In the genomic region with DNA sequence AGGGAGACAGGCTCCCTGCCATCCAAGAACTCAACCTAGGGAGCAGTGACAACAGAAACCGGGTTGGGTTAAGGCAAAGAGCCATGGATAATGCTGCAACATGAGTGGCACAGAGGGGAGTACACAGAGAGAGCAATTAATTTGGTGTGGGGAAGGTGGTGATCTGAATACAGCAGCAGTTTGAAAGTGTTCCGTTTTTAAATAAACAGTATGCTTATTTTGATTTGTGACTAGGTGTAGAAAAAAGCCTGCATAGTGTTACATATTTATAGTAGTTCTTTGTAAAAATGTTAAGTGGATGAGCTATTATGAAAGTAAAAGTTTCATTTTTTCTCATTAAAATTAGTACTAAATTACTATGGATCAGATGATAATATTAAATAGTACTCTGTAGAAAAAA, we compare ENCODE assay signal across 30 cellular contexts. TPM values are rescaled to one million over a fixed set of nuclear protein-coding genes. Genes with fewer than 3 reads are reported as not detected.
DNase-seq lines count a peak whose midpoint lies in the region; ATAC-seq, FAIRE-seq and TF ChIP-seq lines count a peak whose summit lies in the region.
"Had no signal": no experiment of that assay in that cellular context is flagged by ENCODE, and none has a peak within 500 bp of the region (broad histone marks: within the 10 kb centered on the region; RNA-seq: fewer than 3 reads in every experiment).

No MANE protein-coding gene starts in this region.

- peaks cover 14% of the 10 kb centered on the region for H3K4me1 Mint-ChIP-seq in activated T-cell treated with anti-CD3 and anti-CD28 coated beads, Interleukin-2, amount 50 U/mL, for 4 hours (ENCODE audit: low read depth)
- peaks cover 14% of the 10 kb centered on the region; the same call in 1 of the 2 replicates for H3K4me1 Mint-ChIP-seq in WTC11
- peaks cover 12% of the 10 kb centered on the region for H3K4me1 Mint-ChIP-seq in mesothelial cell of epicardium

- H3K4me3 Mint-ChIP-seq in activated T-cell treated with anti-CD3 and anti-CD28 coated beads, Interleukin-2, amount 50 U/mL, for 4 hours, result no peak overlapping the region
- H3K4me3 Mint-ChIP-seq in WTC11 (no peak overlapping the region), mesothelial cell of epicardium (no peak overlapping the region)
- H3K4me3 Mint-ChIP-seq: central memory CD8-positive, alpha-beta T cell; neural progenitor cell; T-helper 1 cell treated with Interleukin-12 subunit alpha and Interleukin-12 subunit beta and Interleukin-4 antibody, amounts not matched to agents 30 μg/mL and 1 μg/mL, for 36 hours had no signal

- FAIRE-seq in HTR-8/SVneo (lab: Jason Lieb, UNC) (peak; percentile 94), urothelium cell line (lab: Jason Lieb, UNC) (peak; percentile 69)
- FAIRE-seq: small intestine had no signal

- peaks cover 5% of the 10 kb centered on the region for H3K36me3 Mint-ChIP-seq in activated T-cell treated with anti-CD3 and anti-CD28 coated beads, Interleukin-2, amount 50 U/mL, for 4 hours (ENCODE audit: insufficient read depth)
- no peaks in the 10 kb centered on the region for H3K36me3 Mint-ChIP-seq in WTC11
- peaks cover 3% of the 10 kb centered on the region for H3K36me3 Mint-ChIP-seq in mesothelial cell of epicardium
- H3K36me3 Mint-ChIP-seq: neural progenitor cell had no signal

- peak; percentile 37 to 41 for ATAC-seq in activated T-cell treated with anti-CD3 and anti-CD28 coated beads, Interleukin-2, amount 50 U/mL, for 4 hours
- ATAC-seq in WTC11, result no peak
- no peak for ATAC-seq in GM18870 (IDR thresholded peaks at IDR 0.05; ENCODE audit: unreplicated experiment)
- ATAC-seq: esophagus mucosa, left colon, Panc1, SK-N-SH treated with all-trans-retinoic acid at 6 μM for 48 hours had no signal

- CTCF ChIA-PET in WTC11 (lab: Charles Lee), result no interaction called here

- H3K27ac Mint-ChIP-seq in WTC11, result peak overlapping the region; percentile 43; the same call in 1 of the 2 replicates
- no peak overlapping the region for H3K27ac Mint-ChIP-seq in mesothelial cell of epicardium
- H3K27ac Mint-ChIP-seq: neural progenitor cell; T-helper 1 cell treated with Interleukin-12 subunit alpha and Interleukin-12 subunit beta and Interleukin-4 antibody, amounts not matched to agents 30 μg/mL and 1 μg/mL, for 36 hours had no signal

- no peak for DNase-seq in activated T-cell treated with anti-CD3 and anti-CD28 coated beads, Interleukin-2, amount 50 U/mL, for 4 hours
- DNase-seq in activated T-cell treated with anti-CD3 and anti-CD28 coated beads, Interleukin-2, amount 50 U/mL, for 1 hour, result no peak
- no peak for DNase-seq in HTR-8/SVneo (ENCODE audit: insufficient read length, low spot score)
- no peak for DNase-seq in WTC11 (ENCODE audit: low spot score)
- DNase-seq in urothelium cell line (ENCODE audit: low spot score), result no peak
- no peak for DNase-seq in AG20443 (ENCODE audit: low spot score)
- DNase-seq in mesothelial cell of epicardium (ENCODE audit: low spot score in 2 of 2, unreplicated experiment in 2 of 2), result no peak
- DNase-seq: ACHN; activated CD4-positive, CD25-positive, alpha-beta regulatory T cell; activated naive CD4-positive, alpha-beta T cell; BE2C; dermis blood vessel endothelial cell; DMS153; glutamatergic neuron; Kasumi-1; left colon; mammary epithelial cell; NCI-H1436; NCI-H524; NK-92 treated with Interleukin-12 subunit alpha and Interleukin-12 subunit beta, amount 100 ng/mL, for 24 hours; Right ventricle myocardium superior; small intestine; stimulated activated naive CD4-positive, alpha-beta T cell treated with Interleukin-2 at 50 U/mL for 16 hours had no signal

- no peaks in the 10 kb centered on the region for H3K27me3 Mint-ChIP-seq in activated T-cell treated with anti-CD3 and anti-CD28 coated beads, Interleukin-2, amount 50 U/mL, for 4 hours (ENCODE audit: low read depth)
- H3K27me3 Mint-ChIP-seq in WTC11 (ENCODE audit: low read depth) (no peaks in the 10 kb centered on the region), mesothelial cell of epicardium (ENCODE audit: low read depth) (no peaks in the 10 kb centered on the region)
- H3K27me3 Mint-ChIP-seq: central memory CD8-positive, alpha-beta T cell had no signal

- POLR2A ChIA-PET in WTC11 (lab: Charles Lee), result no interaction called here

- no peaks in the 10 kb centered on the region for H3K9me3 Mint-ChIP-seq in activated T-cell treated with anti-CD3 and anti-CD28 coated beads, Interleukin-2, amount 50 U/mL, for 4 hours
- H3K9me3 Mint-ChIP-seq in WTC11, result no peaks in the 10 kb centered on the region
- no peaks in the 10 kb centered on the region for H3K9me3 Mint-ChIP-seq in mesothelial cell of epicardium
- H3K9me3 Mint-ChIP-seq: central memory CD8-positive, alpha-beta T cell; neural progenitor cell; T-helper 1 cell treated with Interleukin-12 subunit alpha and Interleukin-12 subunit beta and Interleukin-4 antibody, amounts not matched to agents 30 μg/mL and 1 μg/mL, for 36 hours had no signal

- TF ChIP-seq CTCF in WTC11 (IDR thresholded peaks at IDR 0.05), result no peak
- no peak for TF ChIP-seq CTCF in mesothelial cell of epicardium (IDR thresholded peaks at IDR 0.05; ENCODE audit: unreplicated experiment)

TF ChIP-seq in WTC11, 78 proteins besides CTCF, POLR2A, EP300 and RAD21:
- TF ChIP-seq, protein P1, sequence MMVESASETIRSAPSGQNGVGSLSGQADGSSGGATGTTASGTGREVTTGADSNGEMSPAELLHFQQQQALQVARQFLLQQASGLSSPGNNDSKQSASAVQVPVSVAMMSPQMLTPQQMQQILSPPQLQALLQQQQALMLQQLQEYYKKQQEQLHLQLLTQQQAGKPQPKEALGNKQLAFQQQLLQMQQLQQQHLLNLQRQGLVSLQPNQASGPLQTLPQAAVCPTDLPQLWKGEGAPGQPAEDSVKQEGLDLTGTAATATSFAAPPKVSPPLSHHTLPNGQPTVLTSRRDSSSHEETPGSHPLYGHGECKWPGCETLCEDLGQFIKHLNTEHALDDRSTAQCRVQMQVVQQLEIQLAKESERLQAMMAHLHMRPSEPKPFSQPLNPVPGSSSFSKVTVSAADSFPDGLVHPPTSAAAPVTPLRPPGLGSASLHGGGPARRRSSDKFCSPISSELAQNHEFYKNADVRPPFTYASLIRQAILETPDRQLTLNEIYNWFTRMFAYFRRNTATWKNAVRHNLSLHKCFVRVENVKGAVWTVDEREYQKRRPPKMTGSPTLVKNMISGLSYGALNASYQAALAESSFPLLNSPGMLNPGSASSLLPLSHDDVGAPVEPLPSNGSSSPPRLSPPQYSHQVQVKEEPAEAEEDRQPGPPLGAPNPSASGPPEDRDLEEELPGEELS (CRISPR knock-in tag; IDR thresholded peaks at IDR 0.05), result no peak
- TF ChIP-seq, protein P2, sequence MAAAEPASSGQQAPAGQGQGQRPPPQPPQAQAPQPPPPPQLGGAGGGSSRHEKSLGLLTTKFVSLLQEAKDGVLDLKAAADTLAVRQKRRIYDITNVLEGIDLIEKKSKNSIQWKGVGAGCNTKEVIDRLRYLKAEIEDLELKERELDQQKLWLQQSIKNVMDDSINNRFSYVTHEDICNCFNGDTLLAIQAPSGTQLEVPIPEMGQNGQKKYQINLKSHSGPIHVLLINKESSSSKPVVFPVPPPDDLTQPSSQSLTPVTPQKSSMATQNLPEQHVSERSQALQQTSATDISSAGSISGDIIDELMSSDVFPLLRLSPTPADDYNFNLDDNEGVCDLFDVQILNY (CRISPR knock-in tag; IDR thresholded peaks at IDR 0.05), result no peak
- no peak for TF ChIP-seq NR2C2 (CRISPR knock-in tag; IDR thresholded peaks at IDR 0.05)
- no peak for TF ChIP-seq ZNF512 (CRISPR knock-in tag; IDR thresholded peaks at IDR 0.05; ENCODE audit: borderline replicate concordance)
- TF ChIP-seq NFYB (CRISPR knock-in tag; conservative IDR thresholded peaks at IDR 0.05; ENCODE audit: low read depth), result no peak
TF ChIP-seq in WTC11: peak in this region for 0.

RNA-seq across cellular contexts. Expression of gene AKAP5, which starts 8.7 kb away (rescaled TPM):
- under 1 TPM; 0.65 to 0.83 (median 0.69) TPM for total RNA-seq in activated T-cell treated with anti-CD3 and anti-CD28 coated beads, Interleukin-2, amount 50 U/mL, for 4 hours
- total RNA-seq in WTC11 (2021) (2.8 to 3.0 TPM (median 3.0 TPM) in 3 replicates), mesothelial cell of epicardium (2.0 to 2.1 TPM (median 2.1 TPM) in 3 replicates)

RNA-seq across cellular contexts. Expression of gene ZBTB25, which starts 29.6 kb away (rescaled TPM):
- total RNA-seq in activated T-cell treated with anti-CD3 and anti-CD28 coated beads, Interleukin-2, amount 50 U/mL, for 4 hours, result 10 to 100 TPM; 12.8 to 13.5 (median 13.1) TPM
- total RNA-seq in WTC11 (2021) (11.9 to 14.0 TPM (median 13.1 TPM) in 3 replicates), mesothelial cell of epicardium (19.1 to 20.6 TPM (median 19.1 TPM) in 3 replicates)

RNA-seq across cellular contexts. Expression of gene ZBTB1, which starts 30.5 kb away (rescaled TPM):
- 10 to 100 TPM; 24.0 to 28.5 (median 27.1) TPM for total RNA-seq in activated T-cell treated with anti-CD3 and anti-CD28 coated beads, Interleukin-2, amount 50 U/mL, for 4 hours
- total RNA-seq in WTC11 (2021) (24.7 to 32.5 TPM (median 31.7 TPM) in 3 replicates), mesothelial cell of epicardium (66.3 to 67.4 TPM (median 66.4 TPM) in 3 replicates)

Comparison
In these comparisons a context has a peak if more than half of its experiments do, and no peak if none do; other contexts are left out.
1. ATAC-seq: peak in activated T-cell treated with anti-CD3 and anti-CD28 coated beads, Interleukin-2, amount 50 U/mL, for 4 hours (2 of 2); none in WTC11 (single experiment) and GM18870 (single experiment).